Comparison of ENCODE assay signal across 11 cellular contexts in genomic region chr20:62874745-62875344, GRCh38. TPM values are rescaled to one million over a fixed set of nuclear protein-coding genes. Genes with fewer than 3 reads are reported as not detected.
A peak's percentile ranks its signal among the peaks of the same experiment; 100 is the strongest.
DNase-seq lines count a peak whose midpoint lies in the region; ATAC-seq and TF ChIP-seq lines count a peak whose summit lies in the region.
"Had no signal": no experiment of that assay in that cellular context is flagged by ENCODE, and none has a peak within 500 bp of the region (broad histone marks: within the 10 kb centered on the region; RNA-seq: fewer than 3 reads in every experiment).

No MANE protein-coding gene starts in this region.

- in situ Hi-C loops in Panc1 (cut with HindIII; ENCODE audit: low pct_unique_long_range_greater_than_20kb, low sequenced_read_pairs): no loop called here

- H3K4me1 ChIP-seq in Panc1 (ENCODE audit: control insufficient read depth, insufficient read depth, low read length) (peaks cover 45% of the 10 kb centered on the region), esophagus muscularis mucosa (peaks cover 28 to 36% (median 33%) of the 10 kb centered on the region in 4 donors)

- WGBS in esophagus muscularis mucosa: 91% methylated on average over 14 of the region's 20 CpGs

- ATAC-seq in Panc1 (peak; percentile 29), HG02759 (IDR thresholded peaks at IDR 0.05; ENCODE audit: unreplicated experiment) (no peak), HG02970 (IDR thresholded peaks at IDR 0.05; ENCODE audit: low FRiP score, unreplicated experiment) (no peak)
- ATAC-seq: activated T-cell treated with anti-CD3 and anti-CD28 coated beads, Interleukin-2, amount 50 U/mL, for 4 hours; GM12878 had no signal

- H3K9me3 ChIP-seq in Panc1 (ENCODE audit: control insufficient read depth, insufficient read depth, low read depth, low read length) (no peaks in the 10 kb centered on the region), esophagus muscularis mucosa (peaks cover 0 to 3% (median 0%) of the 10 kb centered on the region in 4 donors)
- H3K9me3 ChIP-seq: thoracic aorta had no signal

- H3K27me3 ChIP-seq in Panc1 (ENCODE audit: control insufficient read depth, insufficient read depth, low read length) (no peaks in the 10 kb centered on the region), esophagus muscularis mucosa (no peaks in the 10 kb centered on the region)

- no peak for TF ChIP-seq POLR2A in esophagus muscularis mucosa (IDR thresholded peaks at IDR 0.05; ENCODE audit: low read depth)

- peak overlapping the region; percentile 98 for H3K27ac ChIP-seq in 22Rv1
- peak overlapping the region; percentile 92 for H3K27ac ChIP-seq in Panc1 (ENCODE audit: low read length)
- peak overlapping the region; percentile 0 to 66 (median 55) for H3K27ac ChIP-seq in esophagus muscularis mucosa (replicated peaks in 1 of 4)

- no peak for TF ChIP-seq EP300 in esophagus muscularis mucosa (IDR thresholded peaks at IDR 0.05)

- no peak for TF ChIP-seq CTCF in 22Rv1 (IDR thresholded peaks at IDR 0.05)
- TF ChIP-seq CTCF in Panc1 (IDR thresholded peaks at IDR 0.05): no peak
- no peak for TF ChIP-seq CTCF in esophagus muscularis mucosa (IDR thresholded peaks at IDR 0.05)

- H3K4me3 ChIP-seq in Panc1 (ENCODE audit: low read depth in 2 of 2, low read length in 2 of 2): peak overlapping the region in 1 of 2 experiments; percentile 31; a peak in 2 of 4 replicates
- no peak overlapping the region for H3K4me3 ChIP-seq in esophagus muscularis mucosa
- H3K4me3 ChIP-seq: GM12878, thoracic aorta had no signal

- POLR2A ChIA-PET in Panc1 (lab: Charles Lee): no interaction called here

- DNase-seq in D341Med (ENCODE audit: low spot score): peak; percentile 39
- DNase-seq in Panc1 (ENCODE audit: low read depth, low spot score): no peak
- no peak for DNase-seq in esophagus muscularis mucosa (ENCODE audit: extremely low spot score)
- no peak for DNase-seq in COLO668 (lab: John Stamatoyannopoulos, UW; ENCODE audit: unreplicated experiment)
- DNase-seq in NK-92 treated with Interleukin-12 subunit alpha and Interleukin-12 subunit beta, amount 100 ng/mL, for 24 hours (lab: John Stamatoyannopoulos, UW): no peak
- DNase-seq: activated T-cell treated with anti-CD3 and anti-CD28 coated beads, Interleukin-2, amount 50 U/mL, for 4 hours had no signal

- CTCF ChIA-PET in Panc1 (lab: Charles Lee): interaction anchor here (1.1 to 1.3 kb wide), 2 partner anchors 13 to 42 kb away, joined by 3 read pairs; no protein-coding TSS in a partner anchor

- no TSS peak for BruUV-seq in Panc1 (replicated peaks; lab: Mats Ljungman, UMichigan)

- intact Hi-C loops in Panc1 (cut with micrococcal nuclease; ENCODE audit: unreplicated experiment): no loop called here
- intact Hi-C loops in esophagus muscularis mucosa (cut with DNase I): no loop called here

- H3K36me3 ChIP-seq in Panc1 (ENCODE audit: control insufficient read depth, insufficient read depth, low read length): no peaks in the 10 kb centered on the region
- H3K36me3 ChIP-seq in esophagus muscularis mucosa: peaks cover 0 to 10% (median 5%) of the 10 kb centered on the region in 4 donors
- H3K36me3 ChIP-seq: thoracic aorta had no signal

RNA-seq across cellular contexts. Expression of gene TCFL5, which starts 13.2 kb away (rescaled TPM):
- total RNA-seq in Panc1 (2021; ENCODE audit: unreplicated experiment): 23.8 TPM
- polyA plus RNA-seq in Panc1 (2012; ENCODE audit: insufficient read length): 22.3 TPM
- 10 to 100 TPM; 12.3 to 29.7 (median 18.8) TPM for total RNA-seq in esophagus muscularis mucosa

RNA-seq across cellular contexts. Expression of gene DIDO1, which starts 51.5 kb away (rescaled TPM):
- total RNA-seq in Panc1 (2021; ENCODE audit: unreplicated experiment) (57.3 TPM), esophagus muscularis mucosa (10 to 100 TPM; 48.9 to 61.6 (median 55.7) TPM)
- polyA plus RNA-seq in Panc1 (2012; ENCODE audit: insufficient read length): 33.9 TPM

RNA-seq across cellular contexts. Expression of gene COL9A3, which starts 58.0 kb away (rescaled TPM):
- total RNA-seq in Panc1 (2021; ENCODE audit: unreplicated experiment): 46.6 TPM
- 53.7 TPM for polyA plus RNA-seq in Panc1 (2012; ENCODE audit: insufficient read length)
- 10 to 100 TPM; 13.4 to 22.9 (median 18.4) TPM for total RNA-seq in esophagus muscularis mucosa
